1 cellular context compared by ENCODE assay signal in the genomic region with DNA sequence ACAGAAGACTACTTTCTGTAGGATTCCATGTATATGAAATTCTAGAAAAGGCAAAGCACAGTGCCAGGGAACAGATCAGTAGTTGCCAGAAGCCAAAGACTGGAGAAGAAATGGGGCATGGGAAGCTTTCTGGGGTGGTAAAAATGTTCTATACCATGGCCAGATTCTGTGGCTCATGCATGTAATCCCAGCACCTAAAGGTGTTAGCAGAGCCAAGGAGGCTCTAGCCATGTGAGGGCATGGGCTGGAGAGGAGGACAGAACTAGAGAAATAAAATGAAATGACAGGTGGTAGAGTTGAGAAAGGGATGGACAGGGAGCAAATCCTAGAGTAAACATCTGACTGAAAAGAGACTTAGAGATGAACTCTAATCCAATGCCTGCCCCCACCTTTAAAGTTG.
TF ChIP-seq lines count a peak whose summit lies in the region.

No MANE protein-coding gene starts in this region.

TF ChIP-seq in HCT116, 20 proteins besides CTCF, POLR2A, EP300 and RAD21:
- TF ChIP-seq EZH2 (IDR thresholded peaks at IDR 0.05) (no peak), YY1 (IDR thresholded peaks at IDR 0.05; ENCODE audit: extremely low read depth, insufficient replicate concordance, low read depth, low read length) (no peak)
